8 cellular contexts compared by ENCODE assay signal in genomic region chr2:216633616-216634316, GRCh38. TPM values are rescaled to one million over a fixed set of nuclear protein-coding genes. Genes with fewer than 3 reads are reported as not detected.
A peak's percentile ranks its signal among the peaks of the same experiment; 100 is the strongest.
DNase-seq lines count a peak whose midpoint lies in the region; ATAC-seq, FAIRE-seq and TF ChIP-seq lines count a peak whose summit lies in the region.

No MANE protein-coding gene starts in this region.

- peaks cover 28% of the 10 kb centered on the region for H3K4me1 Mint-ChIP-seq in activated naive CD8-positive, alpha-beta T cell (ENCODE audit: low read depth)
- peaks cover 47% of the 10 kb centered on the region for H3K4me1 Mint-ChIP-seq in stimulated activated naive CD8-positive, alpha-beta T cell treated with anti-CD3 and anti-CD28 coated beads, Interleukin-15, amount 100 ng/mL, for 72 hours

- peaks cover 34% of the 10 kb centered on the region for H3K27me3 Mint-ChIP-seq in activated naive CD8-positive, alpha-beta T cell
- peaks cover 82% of the 10 kb centered on the region for H3K27me3 Mint-ChIP-seq in stimulated activated naive CD8-positive, alpha-beta T cell treated with anti-CD3 and anti-CD28 coated beads, Interleukin-15, amount 100 ng/mL, for 72 hours

- intact Hi-C loops in kidney (cut with DNase I), result no loop called here

- DNase-seq in kidney (peak; percentile 68), NCI-H446 (lab: John Stamatoyannopoulos, UW) (no peak)
- peak; percentile 10 to 29 for DNase-seq in stimulated activated naive CD8-positive, alpha-beta T cell treated with anti-CD3 and anti-CD28 coated beads, Interleukin-15, amount 100 ng/mL, for 72 hours

- H3K4me1 ChIP-seq in BLaER1, result peaks cover 56% of the 10 kb centered on the region
- H3K4me1 ChIP-seq in HUES48 (ENCODE audit: control insufficient read depth, insufficient read depth, low read length), result peaks cover 27% of the 10 kb centered on the region
- peaks cover 0 to 8% of the 10 kb centered on the region in 2 donors for H3K4me1 ChIP-seq in kidney (ENCODE audit: control insufficient read depth in 1 of 2, insufficient read depth in 1 of 2, low read depth in 1 of 2, low read length in 2 of 2)

- H4K20me1 ChIP-seq in BLaER1, result peaks cover 46% of the 10 kb centered on the region

- peak overlapping the region; percentile 84 for H3K4me3 Mint-ChIP-seq in activated naive CD8-positive, alpha-beta T cell
- H3K4me3 Mint-ChIP-seq in stimulated activated naive CD8-positive, alpha-beta T cell treated with anti-CD3 and anti-CD28 coated beads, Interleukin-15, amount 100 ng/mL, for 72 hours, result peak overlapping the region; percentile 86 to 95

- no peaks in the 10 kb centered on the region for H3K9me3 Mint-ChIP-seq in activated naive CD8-positive, alpha-beta T cell (ENCODE audit: low read depth)
- no peaks in the 10 kb centered on the region for H3K9me3 Mint-ChIP-seq in stimulated activated naive CD8-positive, alpha-beta T cell treated with anti-CD3 and anti-CD28 coated beads, Interleukin-15, amount 100 ng/mL, for 72 hours

- peak overlapping the region; percentile 95 for H3K4me2 ChIP-seq in BLaER1

- ATAC-seq in stimulated activated naive CD8-positive, alpha-beta T cell treated with anti-CD3 and anti-CD28 coated beads, Interleukin-15, amount 100 ng/mL, for 72 hours, result peak; percentile 61
- no peak for ATAC-seq in GM21619 (IDR thresholded peaks at IDR 0.05; ENCODE audit: unreplicated experiment)
- ATAC-seq in GM21717 (IDR thresholded peaks at IDR 0.05; ENCODE audit: unreplicated experiment), result no peak

- H3K27me3 ChIP-seq in BLaER1 (peaks cover 60% of the 10 kb centered on the region), HUES48 (ENCODE audit: control insufficient read depth, insufficient read depth, low read length) (peaks cover 22% of the 10 kb centered on the region)

- no peak for FAIRE-seq in kidney (lab: Jason Lieb, UNC)

- H3K27ac ChIP-seq in BLaER1 (peak overlapping the region; percentile 72), HUES48 (ENCODE audit: low read depth, low read length) (no peak overlapping the region), kidney (ENCODE audit: low read depth in 2 of 2, low read length in 2 of 2) (no peak overlapping the region)

- no peak for TF ChIP-seq CTCF in kidney (IDR thresholded peaks at IDR 0.05; ENCODE audit: borderline replicate concordance, extremely low read depth, insufficient read depth)

- H3K9me3 ChIP-seq in BLaER1 (no peaks in the 10 kb centered on the region), HUES48 (ENCODE audit: control insufficient read depth, insufficient read depth, low read length) (no peaks in the 10 kb centered on the region), kidney (ENCODE audit: control insufficient read depth in 1 of 2, low read length in 2 of 2) (no peaks in the 10 kb centered on the region)

- H3K4me3 ChIP-seq in BLaER1 (peak overlapping the region; percentile 83), HUES48 (ENCODE audit: low read depth, low read length) (peak overlapping the region; percentile 76), kidney (ENCODE audit: low read length in 2 of 2) (peak overlapping the region; percentile 21 to 67)

- H3K27ac Mint-ChIP-seq in activated naive CD8-positive, alpha-beta T cell, result no peak overlapping the region
- H3K27ac Mint-ChIP-seq in stimulated activated naive CD8-positive, alpha-beta T cell treated with anti-CD3 and anti-CD28 coated beads, Interleukin-15, amount 100 ng/mL, for 72 hours, result peak overlapping the region in 1 of 2 donors; percentile 57

- peak overlapping the region; percentile 78 for H3K9ac ChIP-seq in BLaER1
- H3K9ac ChIP-seq in HUES48 (ENCODE audit: low read depth, low read length), result peak overlapping the region; percentile 59; the same call in 1 of the 2 replicates
- peak overlapping the region in 1 of 2 donors; percentile 59 for H3K9ac ChIP-seq in kidney (ENCODE audit: low read length in 2 of 2)

- H3K36me3 ChIP-seq in BLaER1 (peaks cover 10% of the 10 kb centered on the region; the same call in 1 of the 2 replicates), HUES48 (ENCODE audit: control insufficient read depth, insufficient read depth, low read length) (no peaks in the 10 kb centered on the region; the same call in 1 of the 2 replicates), kidney (ENCODE audit: control insufficient read depth in 1 of 2, insufficient read depth in 2 of 2, low read length in 2 of 2) (no peaks in the 10 kb centered on the region)

- no peaks in the 10 kb centered on the region for H3K36me3 Mint-ChIP-seq in activated naive CD8-positive, alpha-beta T cell

RNA-seq across cellular contexts. Expression of gene IGFBP2, which starts 0.5 kb away (rescaled TPM):
- 53.7 TPM for total RNA-seq in kidney
- 369 TPM for polyA plus RNA-seq in kidney (ENCODE audit: insufficient read depth, low read depth, low replicate concordance)

Comparison
In these comparisons a context has a peak if more than half of its experiments do, and no peak if none do; other contexts are left out.
1. DNase-seq: peak in kidney (single experiment) and stimulated activated naive CD8-positive, alpha-beta T cell treated with anti-CD3 and anti-CD28 coated beads, Interleukin-15, amount 100 ng/mL, for 72 hours (2 of 2); none in NCI-H446 (0 of 2).
2. Peak in every context shown above with its lines, with median percentiles within 50 percentile points of each other: H3K4me3 ChIP-seq.